In the genomic region with DNA sequence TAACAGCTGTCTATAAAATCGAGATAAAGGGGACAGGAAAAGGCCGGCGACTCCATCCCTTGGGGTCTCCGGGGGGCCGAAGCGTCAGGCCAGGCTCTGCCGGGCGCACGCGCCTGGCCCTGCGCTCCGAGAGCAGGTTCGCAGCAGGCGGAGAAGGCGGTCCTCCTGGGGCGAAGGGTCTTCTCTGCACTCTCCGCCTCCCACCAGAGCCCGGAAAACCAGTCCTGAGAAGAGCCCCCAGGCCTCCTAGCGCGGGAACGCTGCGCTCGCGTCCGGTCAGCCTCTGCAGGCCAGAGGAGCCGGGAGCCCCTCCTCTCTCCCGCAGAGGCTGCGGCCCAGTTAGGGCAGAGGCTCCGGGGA, we compare ENCODE assay signal across 22 cellular contexts. TPM values are rescaled to one million over a fixed set of nuclear protein-coding genes. Genes with fewer than 3 reads are reported as not detected.
DNase-seq lines count a peak whose midpoint lies in the region; ATAC-seq and TF ChIP-seq lines count a peak whose summit lies in the region.
"Had no signal": no experiment of that assay in that cellular context is flagged by ENCODE, and none has a peak within 500 bp of the region (broad histone marks: within the 10 kb centered on the region; RNA-seq: fewer than 3 reads in every experiment).

No MANE protein-coding gene starts in this region.

- DNase-seq in SK-N-SH, result no peak
- no peak for DNase-seq in esophagus squamous epithelium (lab: John Stamatoyannopoulos, UW)
- DNase-seq in MM.1S, result no peak
- no peak for DNase-seq in effector memory CD8-positive, alpha-beta T cell
- DNase-seq: activated CD4-positive, alpha-beta T cell treated with anti-CD3 and anti-CD28 coated beads, Interleukin-2, amount 10 ng/mL, durations not matched to agents 24 days and 14 days; activated T-cell treated with anti-CD3 and anti-CD28 coated beads, Interleukin-2, amount 50 U/mL, for 48 hours; Kasumi-1; naive thymus-derived CD8-positive, alpha-beta T cell; NCI-H748 treated with DMSO at 0.1 percent for 48 hours; right lobe of liver; stimulated activated naive CD8-positive, alpha-beta T cell treated with anti-CD3 and anti-CD28 coated beads, Interleukin-15, Interleukin-2, amounts not matched to agents 100 U/mL and 50 U/mL, for 24 hours had no signal

- H3K9ac ChIP-seq in SK-N-SH, result no peak overlapping the region
- no peak overlapping the region for H3K9ac ChIP-seq in MM.1S (ENCODE audit: low read length)

- no peak for TF ChIP-seq RAD21 in SK-N-SH (IDR thresholded peaks at IDR 0.05; ENCODE audit: low read length)

- no peaks in the 10 kb centered on the region for H3K36me3 ChIP-seq in SK-N-SH (replicated peaks in 1 of 2; ENCODE audit: control insufficient read depth in 1 of 2, insufficient read depth in 2 of 2, low read length in 1 of 2)
- no peaks in the 10 kb centered on the region for H3K36me3 ChIP-seq in esophagus squamous epithelium
- H3K36me3 ChIP-seq in mesodermal cell (ENCODE audit: control insufficient read depth, insufficient read depth, low read length), result peaks cover 21% of the 10 kb centered on the region
- H3K36me3 ChIP-seq in urinary bladder (ENCODE audit: insufficient read depth), result no peaks in the 10 kb centered on the region
- H3K36me3 ChIP-seq in MM.1S (replicated peaks; ENCODE audit: insufficient read depth, low read length), result no peaks in the 10 kb centered on the region
- H3K36me3 ChIP-seq: right lobe of liver had no signal

- peak overlapping the region; percentile 63; the same call in 1 of the 2 replicates for H3K4me2 ChIP-seq in SK-N-SH
- H3K4me2 ChIP-seq in MM.1S (ENCODE audit: low read depth, low read length), result no peak overlapping the region

- POLR2A ChIA-PET in SK-N-SH (lab: Yijun Ruan, JAX), result interaction anchor here (0.6 kb wide), 1 partner anchor 268 kb away, joined by 3 read pairs; no protein-coding TSS in a partner anchor

- H3F3A ChIP-seq in SK-N-SH (replicated peaks; ENCODE audit: insufficient read depth), result no peaks in the 10 kb centered on the region
- H3F3A ChIP-seq in MM.1S (ENCODE audit: insufficient read depth, low read length), result no peaks in the 10 kb centered on the region

- TF ChIP-seq EP300 in SK-N-SH (IDR thresholded peaks at IDR 0.05; ENCODE audit: borderline replicate concordance in 1 of 2, low read depth in 1 of 2, low read length in 1 of 2), result no peak

- H3K36me3 Mint-ChIP-seq in effector memory CD8-positive, alpha-beta T cell (ENCODE audit: insufficient read depth), result no peaks in the 10 kb centered on the region
- H3K36me3 Mint-ChIP-seq: CD4-positive, alpha-beta memory T cell had no signal

- intact Hi-C loops in esophagus squamous epithelium (cut with DNase I), result loop anchor here (5.0 kb wide), 2 partner anchors 318 to 438 kb away; no protein-coding TSS in a partner anchor

- no peaks in the 10 kb centered on the region for H3K9me3 Mint-ChIP-seq in effector memory CD8-positive, alpha-beta T cell
- H3K9me3 Mint-ChIP-seq: activated CD4-positive, alpha-beta T cell treated with anti-CD3 and anti-CD28 coated beads, Interleukin-2, amount 10 ng/mL, durations not matched to agents 24 days and 14 days; dendritic cell treated with granulocyte-macrophage colony-stimulating factor and Interleukin-4, amounts not matched to agents 40 ng/mL and 50 ng/mL, for 4 days; naive thymus-derived CD8-positive, alpha-beta T cell had no signal

- H3K9me3 ChIP-seq in SK-N-SH (no peaks in the 10 kb centered on the region), esophagus squamous epithelium (no peaks in the 10 kb centered on the region), mesodermal cell (ENCODE audit: control insufficient read depth, low read length) (no peaks in the 10 kb centered on the region), MM.1S (replicated peaks; ENCODE audit: insufficient read depth, low read length) (no peaks in the 10 kb centered on the region)
- H3K9me3 ChIP-seq: right lobe of liver had no signal

- no peak overlapping the region for H2AFZ ChIP-seq in SK-N-SH (ENCODE audit: low read depth)
- H2AFZ ChIP-seq in MM.1S (ENCODE audit: low read length), result no peak overlapping the region

- H3K27ac ChIP-seq in SK-N-SH (ENCODE audit: low read depth in 2 of 2, low read length in 1 of 2) (no peak overlapping the region), esophagus squamous epithelium (peak overlapping the region; percentile 68 to 95 (median 89)), mesodermal cell (ENCODE audit: low read depth, low read length, severe bottlenecking) (peak overlapping the region; percentile 53), urinary bladder (ENCODE audit: low read depth) (peak overlapping the region; percentile 86), MM.1S (ENCODE audit: low read length) (no peak overlapping the region)
- H3K27ac ChIP-seq: 22Rv1, right lobe of liver, RWPE1 had no signal

- H3K27me3 Mint-ChIP-seq in effector memory CD8-positive, alpha-beta T cell, result peaks cover 72 to 100% of the 10 kb centered on the region in 2 donors

- 0 out of 2 replicates have a peak, but pooled peaks cover 3% of the 10 kb centered on the region for H4K20me1 ChIP-seq in SK-N-SH (ENCODE audit: insufficient read depth)
- H4K20me1 ChIP-seq in MM.1S (ENCODE audit: insufficient read depth, low read length), result no peaks in the 10 kb centered on the region

- ATAC-seq in SK-N-SH treated with all-trans-retinoic acid at 6 μM for 48 hours, result no peak
- ATAC-seq in effector memory CD8-positive, alpha-beta T cell (replicated peaks), result no peak
- ATAC-seq in HG03565 (IDR thresholded peaks at IDR 0.05; ENCODE audit: unreplicated experiment), result no peak
- ATAC-seq: naive thymus-derived CD8-positive, alpha-beta T cell; stimulated activated naive CD8-positive, alpha-beta T cell treated with anti-CD3 and anti-CD28 coated beads, Interleukin-15, Interleukin-2, amounts not matched to agents 100 U/mL and 50 U/mL, for 24 hours had no signal

- H3K4me1 Mint-ChIP-seq in effector memory CD8-positive, alpha-beta T cell (ENCODE audit: low read depth in 2 of 2), result peaks cover 10 to 12% of the 10 kb centered on the region in 2 donors

- H3K4me3 ChIP-seq in SK-N-SH (ENCODE audit: low read depth in 2 of 2, low read length in 1 of 2), result peak overlapping the region in 1 of 2 experiments; percentile 32; a peak in 1 of 4 replicates
- H3K4me3 ChIP-seq in esophagus squamous epithelium, result peak overlapping the region; percentile 21 to 69 (median 64)
- peak overlapping the region; percentile 72 for H3K4me3 ChIP-seq in mesodermal cell (ENCODE audit: extremely low read depth, insufficient read depth, low read length, poor library complexity, severe bottlenecking)
- peak overlapping the region; percentile 71 for H3K4me3 ChIP-seq in urinary bladder (ENCODE audit: low read depth, low read length)
- no peak overlapping the region for H3K4me3 ChIP-seq in MM.1S (ENCODE audit: low read length)
- H3K4me3 ChIP-seq: right lobe of liver had no signal

- TF ChIP-seq CTCF in SK-N-SH (IDR thresholded peaks at IDR 0.05) (no peak), esophagus squamous epithelium (IDR thresholded peaks at IDR 0.05) (no peak), MM.1S (IDR thresholded peaks at IDR 0.05; ENCODE audit: low read length) (no peak)

- no peak overlapping the region for H3K27ac Mint-ChIP-seq in effector memory CD8-positive, alpha-beta T cell
- H3K27ac Mint-ChIP-seq: CD4-positive, alpha-beta memory T cell; dendritic cell treated with granulocyte-macrophage colony-stimulating factor and Interleukin-4, amounts not matched to agents 40 ng/mL and 50 ng/mL, for 4 days; naive thymus-derived CD8-positive, alpha-beta T cell had no signal

- H3K4me3 Mint-ChIP-seq in effector memory CD8-positive, alpha-beta T cell, result no peak overlapping the region
- H3K4me3 Mint-ChIP-seq: activated CD4-positive, alpha-beta T cell treated with anti-CD3 and anti-CD28 coated beads, Interleukin-2, amount 10 ng/mL, durations not matched to agents 24 days and 14 days; CD4-positive, alpha-beta memory T cell; dendritic cell treated with granulocyte-macrophage colony-stimulating factor and Interleukin-4, amounts not matched to agents 40 ng/mL and 50 ng/mL, for 4 days; naive thymus-derived CD8-positive, alpha-beta T cell had no signal

- no peaks in the 10 kb centered on the region for H3K79me2 ChIP-seq in SK-N-SH (ENCODE audit: insufficient read depth)
- no peaks in the 10 kb centered on the region for H3K79me2 ChIP-seq in MM.1S (ENCODE audit: low read length)

- H3K4me1 ChIP-seq in SK-N-SH (ENCODE audit: control insufficient read depth in 1 of 2, insufficient read depth in 2 of 2, low read depth in 1 of 2, low read length in 1 of 2) (no peaks in the 10 kb centered on the region), esophagus squamous epithelium (peaks cover 15 to 54% (median 19%) of the 10 kb centered on the region in 3 donors), mesodermal cell (ENCODE audit: control insufficient read depth, insufficient read depth, low read length, poor library complexity, severe bottlenecking) (peaks cover 12% of the 10 kb centered on the region), urinary bladder (ENCODE audit: insufficient read depth) (no peaks in the 10 kb centered on the region), MM.1S (ENCODE audit: low read length) (no peaks in the 10 kb centered on the region)
- H3K4me1 ChIP-seq: right lobe of liver had no signal

- H3K9me2 ChIP-seq in SK-N-SH (no peaks in the 10 kb centered on the region), MM.1S (replicated peaks; ENCODE audit: insufficient read depth, low read length) (no peaks in the 10 kb centered on the region)

- 6% methylated on average over 14 of the region's 29 CpGs for WGBS in SK-N-SH (ENCODE audit: low lambda C conversion rate)
- 26% methylated on average over 18 of the region's 29 CpGs; no CpG with 5 or more reads in 1 of the 2 donors for WGBS in esophagus squamous epithelium, 2 donors
- WGBS in mesodermal cell (ENCODE audit: insufficient coverage in 2 of 2), 2 experiments, result 1 to 2% methylated on average over 18 to 26 of the region's 29 CpGs
- WGBS in urinary bladder, result 13% methylated on average over 29 of the region's 29 CpGs

- H3K27me3 ChIP-seq in SK-N-SH (ENCODE audit: insufficient read depth) (peaks cover 80% of the 10 kb centered on the region), esophagus squamous epithelium (peaks cover 0 to 99% (median 15%) of the 10 kb centered on the region in 4 donors), MM.1S (replicated peaks; ENCODE audit: insufficient read depth, low read length) (peaks cover 64% of the 10 kb centered on the region)

- no peak for TF ChIP-seq POLR2A in esophagus squamous epithelium (IDR thresholded peaks at IDR 0.05)

- CTCF ChIA-PET in SK-N-SH (lab: Yijun Ruan, JAX), result interaction anchor here (10.0 kb wide), 1 partner anchor 441 kb away, joined by 178 read pairs; no protein-coding TSS in a partner anchor

RNA-seq across cellular contexts. Expression of a gene that starts 5.1 kb away (rescaled TPM):
- polyA plus RNA-seq in SK-N-SH (2012; rRNA removed), result 0.02 TPM in 1 of 2 replicates, not detected in the other
- 0.01 TPM in 1 of 2 replicates, not detected in the other for polyA plus RNA-seq in SK-N-SH (2012; cell fraction: cytosol; rRNA removed)
- polyA plus RNA-seq in SK-N-SH (2012; cell fraction: nucleus; rRNA removed), result 0.02 and 0.04 TPM in 2 replicates
- 1 to 10 TPM in 3 of 4 donors, under 1 TPM in 1; 0.76 to 8.6 (median 3.0) TPM for total RNA-seq in esophagus squamous epithelium
- polyA plus RNA-seq in mesodermal cell (2013, experiment 1 of 2), result 22.0 TPM
- polyA plus RNA-seq in mesodermal cell (2013, experiment 2 of 2), result 26.8 TPM
- total RNA-seq in urinary bladder, result 28.9 TPM
- 83.3 TPM for polyA plus RNA-seq in urinary bladder
- total RNA-seq: activated CD4-positive, alpha-beta T cell treated with anti-CD3 and anti-CD28 coated beads, Interleukin-2, amount 10 ng/mL, durations not matched to agents 24 days and 14 days; CD4-positive, alpha-beta memory T cell; G401; kidney epithelial cell; naive thymus-derived CD8-positive, alpha-beta T cell; T-helper 2 cell treated with Interferon-gamma antibody and Interleukin-4, amounts not matched to agents 100 ng/mL and 5 ng/mL, for 36 hours had no signal
- polyA plus RNA-seq: CD4-positive, alpha-beta memory T cell; naive thymus-derived CD8-positive, alpha-beta T cell had no signal

RNA-seq across cellular contexts. Expression of a gene that starts 39.6 kb away (rescaled TPM):
- polyA plus RNA-seq in SK-N-SH (2012; rRNA removed), result 15.6 and 18.7 TPM in 2 replicates
- 5.6 and 8.7 TPM in 2 replicates for polyA plus RNA-seq in SK-N-SH (2012; cell fraction: cytosol; rRNA removed)
- polyA plus RNA-seq in SK-N-SH (2012; cell fraction: nucleus; rRNA removed), result 61.2 and 70.2 TPM in 2 replicates
- total RNA-seq in esophagus squamous epithelium, result 10 to 100 TPM; 10.7 to 17.7 (median 14.8) TPM
- polyA plus RNA-seq in mesodermal cell (2013, experiment 1 of 2), result 19.2 TPM
- polyA plus RNA-seq in mesodermal cell (2013, experiment 2 of 2), result 17.6 TPM
- 20.7 TPM for total RNA-seq in urinary bladder
- polyA plus RNA-seq in urinary bladder, result 12.0 TPM

RNA-seq across cellular contexts. Expression of a gene that starts 51.2 kb away (rescaled TPM):
- polyA plus RNA-seq in SK-N-SH (2012; rRNA removed), result 0.37 and 1.3 TPM in 2 replicates
- 1.1 TPM in 2 replicates for polyA plus RNA-seq in SK-N-SH (2012; cell fraction: cytosol; rRNA removed)
- 2.0 TPM in 2 replicates for polyA plus RNA-seq in SK-N-SH (2012; cell fraction: nucleus; rRNA removed)
- total RNA-seq in esophagus squamous epithelium, result under 1 TPM; 0.09 to 0.57 (median 0.40) TPM
- polyA plus RNA-seq in mesodermal cell (2013, experiment 1 of 2), result 12.3 TPM
- polyA plus RNA-seq in mesodermal cell (2013, experiment 2 of 2), result 9.1 TPM
- 0.58 TPM for total RNA-seq in urinary bladder
- 0.73 TPM for polyA plus RNA-seq in urinary bladder
- total RNA-seq: activated CD4-positive, alpha-beta T cell treated with anti-CD3 and anti-CD28 coated beads, Interleukin-2, amount 10 ng/mL, durations not matched to agents 24 days and 14 days; CD4-positive, alpha-beta memory T cell; naive thymus-derived CD8-positive, alpha-beta T cell; T-helper 2 cell treated with Interferon-gamma antibody and Interleukin-4, amounts not matched to agents 100 ng/mL and 5 ng/mL, for 36 hours had no signal
- polyA plus RNA-seq: CD4-positive, alpha-beta memory T cell; naive thymus-derived CD8-positive, alpha-beta T cell had no signal

Comparison
In these comparisons a context has a peak if more than half of its experiments do, and no peak if none do; other contexts are left out.
1. H3K27ac ChIP-seq: peak in esophagus squamous epithelium (4 of 4), mesodermal cell (single experiment) and urinary bladder (single experiment); none in SK-N-SH (0 of 2) and MM.1S (single experiment).